8 cellular contexts compared by ENCODE assay signal in the genomic region with DNA sequence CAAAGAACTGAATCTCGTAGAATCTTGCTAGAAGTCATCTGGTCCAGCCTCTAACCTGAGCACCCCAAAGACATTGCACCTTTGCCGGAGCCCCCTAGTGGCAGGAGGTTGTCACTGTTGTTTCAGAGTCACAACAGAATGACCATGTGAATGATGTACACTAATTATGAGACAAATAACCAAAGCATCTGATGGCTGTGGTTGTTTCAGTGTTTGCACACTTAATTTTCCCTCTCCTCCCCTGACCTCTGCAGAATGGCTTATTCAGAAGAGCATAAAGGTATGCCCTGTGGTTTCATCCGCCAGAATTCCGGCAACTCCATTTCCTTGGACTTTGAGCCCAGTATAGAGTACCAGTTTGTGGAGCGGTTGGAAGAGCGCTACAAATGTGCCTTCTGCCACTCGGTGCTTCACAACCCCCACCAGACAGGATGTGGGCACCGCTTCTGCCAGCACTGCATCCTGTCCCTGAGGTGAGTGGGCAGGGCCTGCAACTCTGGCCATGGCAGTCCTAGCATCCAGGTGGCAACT. TPM values are rescaled to one million over a fixed set of nuclear protein-coding genes. Genes with fewer than 3 reads are reported as not detected.
DNase-seq lines count a peak whose midpoint lies in the region; ATAC-seq, FAIRE-seq and TF ChIP-seq lines count a peak whose summit lies in the region.

No MANE protein-coding gene starts in this region.

- TF ChIP-seq CTCF in AG09309 (IDR thresholded peaks at IDR 0.05; ENCODE audit: control insufficient read depth, insufficient read depth, low read depth, low read length, missing control alignments), result peak; percentile 71
- TF ChIP-seq CTCF in kidney (IDR thresholded peaks at IDR 0.05; ENCODE audit: borderline replicate concordance, extremely low read depth, insufficient read depth), result peak; percentile 32

- peak overlapping the region; percentile 15 for H3K4me3 Mint-ChIP-seq in activated naive CD4-positive, alpha-beta T cell treated with anti-CD3 and anti-CD28 coated beads for 36 hours
- H3K4me3 Mint-ChIP-seq in stimulated activated effector memory CD8-positive, alpha-beta T cell treated with anti-CD3 and anti-CD28 coated beads, Interleukin-12 subunit alpha, Interleukin-12 subunit beta, amount 100 ng/mL, for 72 hours, result peak overlapping the region; percentile 62

- H3K9ac ChIP-seq in kidney (ENCODE audit: low read length in 2 of 2), result no peak overlapping the region

- H3K4me3 ChIP-seq in AG09309 (ENCODE audit: control insufficient read depth, low read depth, low read length) (no peak overlapping the region), kidney (ENCODE audit: low read length in 2 of 2) (no peak overlapping the region)

- no peak for DNase-seq in AG09309 (ENCODE audit: low read depth)
- peak; percentile 79 for DNase-seq in RPMI8226
- peak; percentile 70 for DNase-seq in activated naive CD4-positive, alpha-beta T cell treated with anti-CD3 and anti-CD28 coated beads for 36 hours
- no peak for DNase-seq in kidney
- peak; percentile 45 to 71 for DNase-seq in stimulated activated effector memory CD8-positive, alpha-beta T cell treated with anti-CD3 and anti-CD28 coated beads, Interleukin-12 subunit alpha, Interleukin-12 subunit beta, amount 100 ng/mL, for 72 hours (ENCODE audit: low spot score in 2 of 2)
- no peak for DNase-seq in NCI-H524 treated with DMSO at 0.1 percent for 48 hours (lab: John Stamatoyannopoulos, UW)

- H3K27ac Mint-ChIP-seq in activated naive CD4-positive, alpha-beta T cell treated with anti-CD3 and anti-CD28 coated beads for 36 hours, result peak overlapping the region; percentile 83
- peak overlapping the region; percentile 93 for H3K27ac Mint-ChIP-seq in stimulated activated effector memory CD8-positive, alpha-beta T cell treated with anti-CD3 and anti-CD28 coated beads, Interleukin-12 subunit alpha, Interleukin-12 subunit beta, amount 100 ng/mL, for 72 hours

- no peaks in the 10 kb centered on the region for H3K9me3 ChIP-seq in kidney (ENCODE audit: control insufficient read depth in 1 of 2, low read length in 2 of 2)

- peaks cover 18% of the 10 kb centered on the region for H3K36me3 Mint-ChIP-seq in activated naive CD4-positive, alpha-beta T cell treated with anti-CD3 and anti-CD28 coated beads for 36 hours (ENCODE audit: low read depth)
- H3K36me3 Mint-ChIP-seq in stimulated activated effector memory CD8-positive, alpha-beta T cell treated with anti-CD3 and anti-CD28 coated beads, Interleukin-12 subunit alpha, Interleukin-12 subunit beta, amount 100 ng/mL, for 72 hours, result peaks cover 50% of the 10 kb centered on the region

- CTCF ChIA-PET in activated naive CD4-positive, alpha-beta T cell treated with anti-CD3 and anti-CD28 coated beads for 36 hours (lab: Charles Lee), result interaction anchor here (0.6 to 1.6 kb wide), 2 partner anchors 29 to 69 kb away, joined by 3 to 6 read pairs; no protein-coding TSS in a partner anchor

- ATAC-seq in GM18520 (IDR thresholded peaks at IDR 0.05; ENCODE audit: unreplicated experiment) (peak; percentile 51), HG03025 (IDR thresholded peaks at IDR 0.05; ENCODE audit: low FRiP score, unreplicated experiment) (peak; percentile 73)
- ATAC-seq in stimulated activated effector memory CD8-positive, alpha-beta T cell treated with anti-CD3 and anti-CD28 coated beads, Interleukin-12 subunit alpha, Interleukin-12 subunit beta, amount 100 ng/mL, for 72 hours, result peak; percentile 87

- H3K4me1 Mint-ChIP-seq in activated naive CD4-positive, alpha-beta T cell treated with anti-CD3 and anti-CD28 coated beads for 36 hours (ENCODE audit: low read depth), result peaks cover 62% of the 10 kb centered on the region
- H3K4me1 Mint-ChIP-seq in stimulated activated effector memory CD8-positive, alpha-beta T cell treated with anti-CD3 and anti-CD28 coated beads, Interleukin-12 subunit alpha, Interleukin-12 subunit beta, amount 100 ng/mL, for 72 hours, result peaks cover 75% of the 10 kb centered on the region

- H3K4me1 ChIP-seq in kidney (ENCODE audit: control insufficient read depth in 1 of 2, insufficient read depth in 1 of 2, low read depth in 1 of 2, low read length in 2 of 2), result no peaks in the 10 kb centered on the region

- no peaks in the 10 kb centered on the region for H3K36me3 ChIP-seq in kidney (ENCODE audit: control insufficient read depth in 1 of 2, insufficient read depth in 2 of 2, low read length in 2 of 2)

- no peak for FAIRE-seq in kidney (lab: Jason Lieb, UNC)

- no peak overlapping the region for H3K27ac ChIP-seq in kidney (ENCODE audit: low read depth in 2 of 2, low read length in 2 of 2)

- intact Hi-C loops in activated naive CD4-positive, alpha-beta T cell treated with anti-CD3 and anti-CD28 coated beads for 36 hours (cut with micrococcal nuclease), result loop anchor here (2.0 kb wide), 2 partner anchors 30 kb away; no protein-coding TSS in a partner anchor
- intact Hi-C loops in kidney (cut with DNase I), result no loop called here

- peaks cover 9% of the 10 kb centered on the region for H3K9me3 Mint-ChIP-seq in activated naive CD4-positive, alpha-beta T cell treated with anti-CD3 and anti-CD28 coated beads for 36 hours
- H3K9me3 Mint-ChIP-seq in stimulated activated effector memory CD8-positive, alpha-beta T cell treated with anti-CD3 and anti-CD28 coated beads, Interleukin-12 subunit alpha, Interleukin-12 subunit beta, amount 100 ng/mL, for 72 hours, result peaks cover 7% of the 10 kb centered on the region

- no peaks in the 10 kb centered on the region for H3K27me3 Mint-ChIP-seq in activated naive CD4-positive, alpha-beta T cell treated with anti-CD3 and anti-CD28 coated beads for 36 hours (ENCODE audit: low read depth)

RNA-seq across cellular contexts. Expression of gene TRAF5, which starts 26.4 kb away (rescaled TPM):
- 10 to 100 TPM; 16.1 to 18.8 TPM for total RNA-seq in activated naive CD4-positive, alpha-beta T cell treated with anti-CD3 and anti-CD28 coated beads for 36 hours
- 22.1 TPM for total RNA-seq in kidney
- 4.8 TPM for polyA plus RNA-seq in kidney (ENCODE audit: insufficient read depth, low read depth, low replicate concordance)

Comparison
In these comparisons a context has a peak if more than half of its experiments do, and no peak if none do; other contexts are left out.
1. DNase-seq: peak in RPMI8226 (single experiment), activated naive CD4-positive, alpha-beta T cell treated with anti-CD3 and anti-CD28 coated beads for 36 hours (single experiment) and stimulated activated effector memory CD8-positive, alpha-beta T cell treated with anti-CD3 and anti-CD28 coated beads, Interleukin-12 subunit alpha, Interleukin-12 subunit beta, amount 100 ng/mL, for 72 hours (2 of 2); none in AG09309 (single experiment), kidney (single experiment) and NCI-H524 treated with DMSO at 0.1 percent for 48 hours (single experiment).
2. Peak in every context shown above with its lines, with median percentiles within 50 percentile points of each other: ATAC-seq.